ENCODE assay signal across 9 cellular contexts in genomic region chr2:19868705-19869550, GRCh38. TPM values are rescaled to one million over a fixed set of nuclear protein-coding genes. Genes with fewer than 3 reads are reported as not detected.
A peak's percentile ranks its signal among the peaks of the same experiment; 100 is the strongest.
DNase-seq lines count a peak whose midpoint lies in the region; ATAC-seq, FAIRE-seq and TF ChIP-seq lines count a peak whose summit lies in the region.
"Had no signal": no experiment of that assay in that cellular context is flagged by ENCODE, and none has a peak within 500 bp of the region (broad histone marks: within the 10 kb centered on the region; RNA-seq: fewer than 3 reads in every experiment).

No MANE protein-coding gene starts in this region.

- WGBS in K562 (ENCODE audit: insufficient coverage, low coverage, missing lambda C conversion rate), result 29% methylated on average over 42 of the region's 51 CpGs
- 36% methylated on average over 50 of the region's 51 CpGs for WGBS in HepG2 (ENCODE audit: low lambda C conversion rate)

- H3K27me3 ChIP-seq in K562 (ENCODE audit: control insufficient read depth in 2 of 2, insufficient read depth in 2 of 2, low read length in 2 of 2) (peaks cover 11 to 29% of the 10 kb centered on the region in 2 experiments; a peak in 4 of 5 replicates), HepG2 (ENCODE audit: control insufficient read depth in 1 of 2, insufficient read depth in 2 of 2, low read length in 2 of 2) (peaks cover 5 to 22% of the 10 kb centered on the region in 2 experiments; a peak in 3 of 5 replicates)

- TF ChIP-seq RAD21 in K562 (CRISPR knock-in tag; conservative IDR thresholded peaks at IDR 0.05 in 1 of 2, IDR thresholded peaks at IDR 0.05 in 1 of 2) (no peak), HepG2 (CRISPR knock-in tag; IDR thresholded peaks at IDR 0.05) (no peak)

- H3K4me1 Mint-ChIP-seq in T-helper 17 cell, result peaks cover 22% of the 10 kb centered on the region

- TF ChIP-seq CTCF in K562 (IDR thresholded peaks at IDR 0.05 in 2 of 3, conservative IDR thresholded peaks at IDR 0.05 in 1 of 3; ENCODE audit: insufficient read depth in 2 of 3, low read depth in 1 of 3, low read length in 3 of 3) (no peak), HepG2 (CRISPR knock-in tag; IDR thresholded peaks at IDR 0.05) (no peak)

- H4K20me1 ChIP-seq in K562 (replicated peaks; ENCODE audit: control insufficient read depth, insufficient read depth, low read length) (no peaks in the 10 kb centered on the region; the same call in 1 of the 2 replicates), HepG2 (ENCODE audit: insufficient read depth, low read length) (no peaks in the 10 kb centered on the region)

- H3K9me1 ChIP-seq in K562 (ENCODE audit: control insufficient read depth, insufficient read depth, low read length), result no peaks in the 10 kb centered on the region

- DNase-seq in T-helper 17 cell (peak; percentile 38 to 47 (median 44)), K562 (ENCODE audit: extremely low read depth in 1 of 4, low spot score in 3 of 4) (peak; percentile 18 to 42 (median 34)), HepG2 (ENCODE audit: low spot score) (no peak), DMS114 treated with DMSO at 0.1 percent for 48 hours (lab: John Stamatoyannopoulos, UW; ENCODE audit: unreplicated experiment) (no peak), T1000 (lab: John Stamatoyannopoulos, UW) (no peak)
- DNase-seq in stimulated activated CD4-positive, alpha-beta T cell treated with anti-CD3 and anti-CD28 coated beads, TNF-alpha, amount 100 ng/mL, for 4 hours (ENCODE audit: low read depth in 3 of 3), result peak; percentile 40 to 49 (median 46)

- TF ChIP-seq POLR2A in GM18526 (IDR thresholded peaks at IDR 0.05; ENCODE audit: extremely low read depth, insufficient read length) (peak; percentile 30), K562 (conservative IDR thresholded peaks at IDR 0.05) (no peak), HepG2 (IDR thresholded peaks at IDR 0.05; ENCODE audit: insufficient read depth in 1 of 2, low read depth in 2 of 2, low read length in 2 of 2) (no peak)

- in situ Hi-C loops in K562 (cut with MboI) (loop anchor here (10.0 to 25.0 kb wide), 2 partner anchors 514 to 1107 kb away; partner anchors contain the start of gene OSR1), HepG2 (cut with HindIII; ENCODE audit: extremely low pct_ligation_motif_present, low pct_unique_long_range_greater_than_20kb) (loop anchor here (10.0 kb wide), 1 partner anchor 1114 kb away; no protein-coding TSS in a partner anchor)

- H3K4me3 ChIP-seq in K562, result peak overlapping the region; percentile 15
- H3K4me3 ChIP-seq in HepG2 (replicated peaks in 1 of 3; ENCODE audit: insufficient read depth in 1 of 3, low read depth in 2 of 3, low read length in 3 of 3), result peak overlapping the region; percentile 38 to 66 (median 47); a peak in 5 of 6 replicates

- peak overlapping the region in 1 of 2 experiments; percentile 52; a peak in 1 of 4 replicates for H3K9ac ChIP-seq in K562 (ENCODE audit: insufficient read depth in 1 of 2, low read depth in 2 of 2, low read length in 2 of 2)
- peak overlapping the region; percentile 21; the same call in 1 of the 2 replicates for H3K9ac ChIP-seq in HepG2 (ENCODE audit: insufficient read depth, low read depth, low read length)

- peaks cover 4% of the 10 kb centered on the region for H3K36me3 Mint-ChIP-seq in T-helper 17 cell (ENCODE audit: low read depth)

- ATAC-seq in HG02943 (IDR thresholded peaks at IDR 0.05; ENCODE audit: low read depth, unreplicated experiment) (peak; percentile 66), T-helper 17 cell (peak; percentile 94), K562 (peak; percentile 73), HepG2 (peak; percentile 46)

- no peaks in the 10 kb centered on the region for H3K27me3 Mint-ChIP-seq in T-helper 17 cell

- POLR2A ChIA-PET in K562 (lab: Yijun Ruan, JAX) (interaction anchor here (0.6 kb wide), 1 partner anchor 77 kb away, joined by 4 read pairs; no protein-coding TSS in a partner anchor), HepG2 (lab: Yijun Ruan, JAX) (no interaction called here)

- CTCF ChIA-PET in K562 (lab: Yijun Ruan, JAX; ENCODE audit: low intra/inter-chr PET ratio) (no interaction called here), HepG2 (lab: Yijun Ruan, JAX; ENCODE audit: low intra/inter-chr PET ratio, low total read pairs) (no interaction called here)

- H2AFZ ChIP-seq in K562 (ENCODE audit: low read depth, low read length), result peak overlapping the region; percentile 59; the same call in 1 of the 2 replicates
- no peak overlapping the region for H2AFZ ChIP-seq in HepG2 (ENCODE audit: low read length)

- H3K79me2 ChIP-seq in K562 (ENCODE audit: control insufficient read depth, insufficient read depth, low read length) (no peaks in the 10 kb centered on the region), HepG2 (ENCODE audit: insufficient read depth, low read length) (no peaks in the 10 kb centered on the region)

- TF ChIP-seq EP300 in K562 (IDR thresholded peaks at IDR 0.05; ENCODE audit: low read length), result no peak
- no peak for TF ChIP-seq EP300 in HepG2 (IDR thresholded peaks at IDR 0.05; ENCODE audit: low read depth in 2 of 2, low read length in 2 of 2)
- TF ChIP-seq EP300 in HepG2 (CRISPR knock-in tag; IDR thresholded peaks at IDR 0.05; ENCODE audit: borderline replicate concordance), result no peak

- no peak overlapping the region; the same call in 1 of the 2 replicates for H3K4me2 ChIP-seq in K562 (ENCODE audit: insufficient read depth, low read length)
- H3K4me2 ChIP-seq in HepG2 (ENCODE audit: low read depth, low read length), result peak overlapping the region; percentile 79

- H3K4me1 ChIP-seq in K562 (replicated peaks in 1 of 2; ENCODE audit: control insufficient read depth in 2 of 2, insufficient read depth in 2 of 2, low read length in 2 of 2) (peaks cover 4 to 11% of the 10 kb centered on the region in 2 experiments; a peak in 3 of 5 replicates), HepG2 (ENCODE audit: insufficient read depth, low read length) (peaks cover 23% of the 10 kb centered on the region)

- H3K4me3 Mint-ChIP-seq in T-helper 17 cell, result peak overlapping the region; percentile 96

- no peaks in the 10 kb centered on the region for H3K9me3 ChIP-seq in T-helper 17 cell (ENCODE audit: control insufficient read depth, low read length, poor library complexity, severe bottlenecking)
- H3K9me3 ChIP-seq in K562 (replicated peaks; ENCODE audit: control insufficient read depth, insufficient read depth, low read depth, low read length), result no peaks in the 10 kb centered on the region
- H3K9me3 ChIP-seq in HepG2 (ENCODE audit: low read length), result no peaks in the 10 kb centered on the region

- peak overlapping the region; percentile 93 for H3K27ac Mint-ChIP-seq in T-helper 17 cell

- H3K36me3 ChIP-seq in K562 (ENCODE audit: control insufficient read depth, insufficient read depth, low read length), result no peaks in the 10 kb centered on the region
- no peaks in the 10 kb centered on the region for H3K36me3 ChIP-seq in HepG2 (replicated peaks in 1 of 2; ENCODE audit: control insufficient read depth in 1 of 2, insufficient read depth in 2 of 2, low read length in 2 of 2)

- intact Hi-C loops in K562 (cut with micrococcal nuclease), result loop anchor here (10.0 kb wide), 1 partner anchor 124 kb away; no protein-coding TSS in a partner anchor
- intact Hi-C loops in HepG2 (cut with micrococcal nuclease; ENCODE audit: unreplicated experiment), result loop anchor here (10.0 kb wide), 1 partner anchor 1434 kb away; no protein-coding TSS in a partner anchor

- FAIRE-seq in K562 (lab: Jason Lieb, UNC), result no peak
- FAIRE-seq in HepG2 (lab: Jason Lieb, UNC), result no peak
- FAIRE-seq: colon had no signal

- H3K27ac ChIP-seq in K562 (ENCODE audit: extremely low read depth, low read depth, low read length) (no peak overlapping the region), HepG2 (ENCODE audit: extremely low read length, insufficient read depth, low read length) (no peak overlapping the region)

- BruUV-seq in K562 (replicated peaks; lab: Mats Ljungman, UMichigan) (no TSS peak), HepG2 (replicated peaks; lab: Mats Ljungman, UMichigan) (no TSS peak)

RNA-seq across cellular contexts. Expression of gene TTC32, which starts 32.9 kb away (rescaled TPM):
- total RNA-seq in T-helper 17 cell (10 to 100 TPM; 33.4 to 36.9 TPM), K562 (2014; rRNA removed) (23.7 and 27.6 TPM in 2 replicates), K562 (2014; rRNA removed; fragmentation: Illumina TruSeq; extraction: Trizol) (52.6 and 59.0 TPM in 2 replicates), K562 (2015; rRNA removed; fragmentation: Illumina TruSeq; extraction: Trizol) (38.2 and 42.3 TPM in 2 replicates), K562 (2021) (36.5 and 40.8 TPM in 2 replicates), HepG2 (2016; rRNA removed; fragmentation: Illumina TruSeq; extraction: Trizol) (18.5 and 21.6 TPM in 2 replicates)
- total RNA-seq in K562 (2011; cell fraction: chromatin; rRNA removed; ENCODE audit: low replicate concordance), result 43.8 and 77.6 TPM in 2 replicates
- 47.5 and 49.7 TPM in 2 replicates for total RNA-seq in K562 (2011; cell fraction: nucleolus; rRNA removed)
- total RNA-seq in K562 (2011; cell fraction: nucleoplasm; rRNA removed), result 59.5 and 69.1 TPM in 2 replicates
- polyA plus RNA-seq in K562 (2011; rRNA removed) (64.3 and 69.3 TPM in 2 replicates), K562 (2014; fragmentation: Illumina TruSeq; extraction: Trizol) (39.6 and 40.5 TPM in 2 replicates), K562 (2014; fragmentation: Nextera tagmentation; extraction: Ambion mirVana) (10 to 100 TPM; 55.0 to 66.5 TPM), K562 (2014; rRNA removed) (55.0 and 71.4 TPM in 2 replicates), HepG2 (2011; rRNA removed) (31.8 and 38.3 TPM in 2 replicates)
- 32.1 and 37.1 TPM in 2 replicates for polyA plus RNA-seq in K562 (2011; cell fraction: cytosol; rRNA removed)
- polyA plus RNA-seq in K562 (2011; cell fraction: nucleus; rRNA removed), result 90.6 and 119 TPM in 2 replicates
- 38.8 and 49.6 TPM in 2 replicates for polyA plus RNA-seq in K562 (2012)
- 26.9 and 30.0 TPM in 2 replicates for polyA minus RNA-seq in K562 (2011; rRNA and poly(A)+ RNA removed)
- 13.1 and 15.0 TPM in 2 replicates for polyA minus RNA-seq in K562 (2011; cell fraction: cytosol; rRNA and poly(A)+ RNA removed)
- 90.5 and 115 TPM in 2 replicates for polyA minus RNA-seq in K562 (2011; cell fraction: nucleus; rRNA and poly(A)+ RNA removed)
- total RNA-seq in HepG2 (2016; cell fraction: cytosol; rRNA removed; fragmentation: Illumina TruSeq; extraction: Trizol; ENCODE audit: low read depth), result 3.0 and 3.8 TPM in 2 replicates
- total RNA-seq in HepG2 (2016; cell fraction: insoluble cytoplasmic fraction; rRNA removed; fragmentation: Illumina TruSeq; extraction: Trizol), result 16.3 and 24.1 TPM in 2 replicates
- total RNA-seq in HepG2 (2016; cell fraction: membrane; rRNA removed; fragmentation: Illumina TruSeq; extraction: Trizol), result 6.2 and 7.0 TPM in 2 replicates
- 45.3 and 49.4 TPM in 2 replicates for total RNA-seq in HepG2 (2016; cell fraction: nucleus; rRNA removed; fragmentation: Illumina TruSeq; extraction: Trizol)
- 13.5 and 15.6 TPM in 2 replicates for polyA plus RNA-seq in HepG2 (2011; cell fraction: cytosol; rRNA removed)
- 66.0 and 79.3 TPM in 2 replicates for polyA plus RNA-seq in HepG2 (2011; cell fraction: nucleus; rRNA removed)
- 26.1 and 41.0 TPM in 2 replicates for polyA plus RNA-seq in HepG2 (2012)
- 2.9 TPM in 2 replicates for polyA plus RNA-seq in HepG2 (2016; cell fraction: cytosol; fragmentation: Illumina TruSeq; extraction: Trizol; ENCODE audit: low read depth)
- 21.5 and 26.4 TPM in 2 replicates for polyA plus RNA-seq in HepG2 (2016; cell fraction: insoluble cytoplasmic fraction; fragmentation: Illumina TruSeq; extraction: Trizol; ENCODE audit: low read depth)
- polyA plus RNA-seq in HepG2 (2016; cell fraction: membrane; fragmentation: Illumina TruSeq; extraction: Trizol; ENCODE audit: low read depth), result 5.4 and 6.1 TPM in 2 replicates
- 65.4 and 67.3 TPM in 2 replicates for polyA plus RNA-seq in HepG2 (2016; cell fraction: nucleus; fragmentation: Illumina TruSeq; extraction: Trizol; ENCODE audit: insufficient read depth, low read depth)
- polyA minus RNA-seq in HepG2 (2011; rRNA and poly(A)+ RNA removed; ENCODE audit: low replicate concordance), result 14.4 and 14.7 TPM in 2 replicates
- 5.5 and 7.4 TPM in 2 replicates for polyA minus RNA-seq in HepG2 (2011; cell fraction: cytosol; rRNA and poly(A)+ RNA removed)
- polyA minus RNA-seq in HepG2 (2011; cell fraction: nucleus; rRNA and poly(A)+ RNA removed), result 107 and 122 TPM in 2 replicates

Comparison
In these comparisons a context has a peak if more than half of its experiments do, and no peak if none do; other contexts are left out.
1. DNase-seq: peak in T-helper 17 cell (3 of 3), K562 (4 of 4) and stimulated activated CD4-positive, alpha-beta T cell treated with anti-CD3 and anti-CD28 coated beads, TNF-alpha, amount 100 ng/mL, for 4 hours (3 of 3); none in HepG2 (single experiment), DMS114 treated with DMSO at 0.1 percent for 48 hours (single experiment) and T1000 (single experiment).
2. Peak in every context shown above with its lines, with median percentiles within 50 percentile points of each other: ATAC-seq.